20 cellular contexts compared by ENCODE assay signal in the genomic region with DNA sequence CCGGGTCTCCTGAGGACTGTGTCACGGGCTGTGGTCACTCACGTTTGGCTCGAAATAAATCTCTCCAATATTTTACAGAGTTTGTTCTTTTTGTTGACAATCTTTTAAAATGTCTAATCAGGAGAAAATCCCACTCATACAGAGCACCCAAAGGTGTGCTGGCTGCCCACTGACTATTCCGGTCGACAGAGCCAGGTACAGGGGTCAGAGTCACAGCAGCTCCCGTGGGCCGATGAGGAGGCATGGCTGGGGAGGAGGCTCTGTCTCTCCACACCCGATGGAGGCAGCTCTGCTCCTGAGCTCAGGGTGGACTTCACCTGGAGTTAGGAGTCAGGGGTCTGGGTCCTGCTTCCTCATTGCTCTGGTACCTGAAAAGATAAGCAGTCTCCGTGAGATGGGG. TPM values are rescaled to one million over a fixed set of nuclear protein-coding genes. Genes with fewer than 3 reads are reported as not detected.
DNase-seq lines count a peak whose midpoint lies in the region; ATAC-seq and TF ChIP-seq lines count a peak whose summit lies in the region.
"Had no signal": no experiment of that assay in that cellular context is flagged by ENCODE, and none has a peak within 500 bp of the region (broad histone marks: within the 10 kb centered on the region; RNA-seq: fewer than 3 reads in every experiment).

No MANE protein-coding gene starts in this region.

- DNase-seq in Caco-2 = no peak
- no peak for DNase-seq in NT2/D1 (ENCODE audit: low read depth, low spot score)
- no peak for DNase-seq in glutamatergic neuron
- no peak for DNase-seq in omental fat pad (ENCODE audit: low spot score)
- no peak for DNase-seq in lower lobe of right lung
- DNase-seq: EL, GF-D8, GOT3, KG1, NCI-H1092, NCI-H1436 treated with DMSO at 0.1 percent for 48 hours, NCI-H1930, NCI-H2227 treated with DMSO at 0.1 percent for 48 hours, NCI-H774, Peyer's patch had no signal

- H3K27ac Mint-ChIP-seq in Caco-2 (ENCODE audit: unreplicated experiment) (peak overlapping the region; percentile 19), glutamatergic neuron (ENCODE audit: unreplicated experiment) (peak overlapping the region; percentile 96)

- ATAC-seq in omental fat pad (ENCODE audit: low FRiP score) (peak; percentile 34), GM19023 (IDR thresholded peaks at IDR 0.05; ENCODE audit: unreplicated experiment) (no peak), HG03025 (IDR thresholded peaks at IDR 0.05; ENCODE audit: low FRiP score, unreplicated experiment) (no peak), lower lobe of right lung (no peak)
- ATAC-seq: SK-N-SH treated with all-trans-retinoic acid at 6 μM for 48 hours had no signal

- H3K4me3 Mint-ChIP-seq in Caco-2 (ENCODE audit: unreplicated experiment) (no peak overlapping the region), glutamatergic neuron (ENCODE audit: unreplicated experiment) (peak overlapping the region; percentile 1)
- H3K4me3 Mint-ChIP-seq: CD14-positive monocyte had no signal

- no peak overlapping the region for H3K27ac ChIP-seq in lower lobe of right lung
- H3K27ac ChIP-seq: Peyer's patch had no signal

- TF ChIP-seq CTCF in Caco-2 (IDR thresholded peaks at IDR 0.05; ENCODE audit: insufficient read depth in 1 of 2, low read depth in 1 of 2, low read length in 1 of 2, severe bottlenecking in 1 of 2, unreplicated experiment in 1 of 2) (no peak), glutamatergic neuron (IDR thresholded peaks at IDR 0.05; ENCODE audit: partially characterized antibody, unreplicated experiment) (no peak), omental fat pad (IDR thresholded peaks at IDR 0.05) (no peak), lower lobe of right lung (IDR thresholded peaks at IDR 0.05) (no peak)

- CTCF ChIA-PET in Caco-2 (lab: Charles Lee) = no interaction called here

- H3K4me1 ChIP-seq in Caco-2 = peaks cover 58% of the 10 kb centered on the region
- H3K4me1 ChIP-seq in NT2/D1 (ENCODE audit: insufficient read depth, insufficient read length) = peaks cover 29% of the 10 kb centered on the region
- no peaks in the 10 kb centered on the region for H3K4me1 ChIP-seq in lower lobe of right lung

- no peaks in the 10 kb centered on the region for H3K9me3 ChIP-seq in Caco-2
- no peaks in the 10 kb centered on the region for H3K9me3 ChIP-seq in NT2/D1 (ENCODE audit: insufficient read depth, low read length)
- H3K9me3 ChIP-seq in lower lobe of right lung = no peaks in the 10 kb centered on the region
- H3K9me3 ChIP-seq: Peyer's patch had no signal

- H3K27me3 Mint-ChIP-seq in Caco-2 (ENCODE audit: insufficient read depth, unreplicated experiment) (no peaks in the 10 kb centered on the region), glutamatergic neuron (ENCODE audit: unreplicated experiment) (peaks cover 12% of the 10 kb centered on the region)

- H3K4me3 ChIP-seq in Caco-2 (ENCODE audit: low read depth, low read length) = no peak overlapping the region
- H3K4me3 ChIP-seq in NT2/D1 (ENCODE audit: insufficient read length, low read depth) = no peak overlapping the region
- no peak overlapping the region for H3K4me3 ChIP-seq in lower lobe of right lung
- H3K4me3 ChIP-seq: Peyer's patch had no signal

- H3K36me3 ChIP-seq in Caco-2 (ENCODE audit: control insufficient read depth, insufficient read depth, low read length) (no peaks in the 10 kb centered on the region), NT2/D1 (ENCODE audit: insufficient read depth, insufficient read length, low read length) (peaks cover 36% of the 10 kb centered on the region), lower lobe of right lung (no peaks in the 10 kb centered on the region)
- H3K36me3 ChIP-seq: Peyer's patch had no signal

- BruUV-seq in Caco-2 (replicated peaks; lab: Mats Ljungman, UMichigan) = no TSS peak

- intact Hi-C loops in Caco-2 (cut with micrococcal nuclease; ENCODE audit: unreplicated experiment) (no loop called here), lower lobe of right lung (cut with DNase I) (no loop called here)

- H3K27me3 ChIP-seq in Caco-2 (replicated peaks; ENCODE audit: control insufficient read depth, insufficient read depth, low read length) = no peaks in the 10 kb centered on the region
- H3K27me3 ChIP-seq in NT2/D1 (ENCODE audit: insufficient read depth, insufficient read length) = no peaks in the 10 kb centered on the region
- H3K27me3 ChIP-seq in lower lobe of right lung (ENCODE audit: low read depth) = peaks cover 5% of the 10 kb centered on the region
- H3K27me3 ChIP-seq: Peyer's patch had no signal

- H3K9me3 Mint-ChIP-seq in Caco-2 (ENCODE audit: unreplicated experiment) = no peaks in the 10 kb centered on the region
- H3K9me3 Mint-ChIP-seq in glutamatergic neuron (ENCODE audit: unreplicated experiment) = peaks cover 23% of the 10 kb centered on the region

- POLR2A ChIA-PET in Caco-2 (lab: Charles Lee) = no interaction called here

- H3K4me1 Mint-ChIP-seq in Caco-2 (ENCODE audit: low read depth, unreplicated experiment) = peaks cover 32% of the 10 kb centered on the region
- H3K4me1 Mint-ChIP-seq in glutamatergic neuron (ENCODE audit: low read depth, unreplicated experiment) = peaks cover 66% of the 10 kb centered on the region
- H3K4me1 Mint-ChIP-seq: CD14-positive monocyte had no signal

- H3K9ac ChIP-seq in NT2/D1 (ENCODE audit: insufficient read length, low read depth) = peak overlapping the region; percentile 56

- H3K36me3 Mint-ChIP-seq in Caco-2 (ENCODE audit: insufficient read depth, unreplicated experiment) (no peaks in the 10 kb centered on the region), glutamatergic neuron (ENCODE audit: unreplicated experiment) (no peaks in the 10 kb centered on the region)
- H3K36me3 Mint-ChIP-seq: CD14-positive monocyte had no signal

RNA-seq across cellular contexts. Expression of gene UNC93A, which starts 53.7 kb away (rescaled TPM):
- 32.3 and 36.1 TPM in 2 replicates for total RNA-seq in Caco-2 (2022)
- total RNA-seq in glutamatergic neuron (ENCODE audit: unreplicated experiment) = not detected
- total RNA-seq in omental fat pad = not detected
- not detected for total RNA-seq in lower lobe of right lung
- total RNA-seq: OCI-LY7 had no signal

Comparison
In these comparisons a context has a peak if more than half of its experiments do, and no peak if none do; other contexts are left out.
1. RNA of gene UNC93A, which starts 53.7 kb away (total RNA-seq): 32.3 to 36.1 TPM in Caco-2; not detected in glutamatergic neuron (single experiment), not detected in omental fat pad and not detected in lower lobe of right lung (single experiment); every median in the first group is over 10 times any median in the second.